ENCODE assay signal across 23 cellular contexts in genomic region chr14:45073480-45073879, GRCh38. TPM values are rescaled to one million over a fixed set of nuclear protein-coding genes. Genes with fewer than 3 reads are reported as not detected.
DNase-seq lines count a peak whose midpoint lies in the region; ATAC-seq, FAIRE-seq and TF ChIP-seq lines count a peak whose summit lies in the region.
"Had no signal": no experiment of that assay in that cellular context is flagged by ENCODE, and none has a peak within 500 bp of the region (broad histone marks: within the 10 kb centered on the region; RNA-seq: fewer than 3 reads in every experiment).

No MANE protein-coding gene starts in this region.

- TF ChIP-seq POLR2A in GM12878 (IDR thresholded peaks at IDR 0.05; ENCODE audit: low read depth, low read length): no peak

- no peak for TF ChIP-seq RAD21 in GM12878 (IDR thresholded peaks at IDR 0.05; ENCODE audit: insufficient read depth, low read depth, low read length)

- no peak for TF ChIP-seq CTCF in GM12878 (IDR thresholded peaks at IDR 0.05 in 2 of 3, conservative IDR thresholded peaks at IDR 0.05 in 1 of 3; ENCODE audit: control insufficient read depth in 2 of 3, extremely low read depth in 1 of 3, insufficient read depth in 1 of 3, low read depth in 3 of 3, low read length in 3 of 3)

- RAD21 ChIA-PET in GM12878 (lab: Charles Lee; ENCODE audit: unreplicated experiment): no interaction called here

- H3K4me3 ChIP-seq in GM12878 (no peak overlapping the region), small intestine (ENCODE audit: low read depth in 1 of 2, low read length in 2 of 2) (no peak overlapping the region)
- H3K4me3 ChIP-seq: A549; BLaER1 treated with 17β-estradiol and CSF1 and Interleukin-3, amounts not matched to agents 10 nM and 100 nM; HAP-1 had no signal

- intact Hi-C loops in left ventricle myocardium superior (cut with micrococcal nuclease) (no loop called here), cardiac septum (cut with DNase I) (no loop called here), GM12878 (cut with micrococcal nuclease; ENCODE audit: unreplicated experiment) (no loop called here)

- H3K9me3 ChIP-seq in GM12878 (replicated peaks; ENCODE audit: control insufficient read depth, insufficient read depth, low read length) (no peaks in the 10 kb centered on the region), small intestine (ENCODE audit: control insufficient read depth, low read depth) (no peaks in the 10 kb centered on the region)
- H3K9me3 ChIP-seq: A549; BE2C; BLaER1 treated with 17β-estradiol and CSF1 and Interleukin-3, amounts not matched to agents 10 nM and 100 nM; HAP-1 had no signal

- peaks cover 20% of the 10 kb centered on the region for H3K36me3 Mint-ChIP-seq in stimulated activated memory B cell treated with anti-CD40 and anti-IgM and Interleukin-4, amounts not matched to agents 10 μg/mL and 1 μg/mL and 100 μg/mL, for 72 hours

- no peak for DNase-seq in left ventricle myocardium superior
- no peak for DNase-seq in cardiac septum (ENCODE audit: low spot score)
- no peak for DNase-seq in GM12878 (ENCODE audit: low read depth, low spot score)
- no peak for DNase-seq in small intestine
- no peak for DNase-seq in KBM-7
- DNase-seq: 8988T; ACHN; AML-193; BE2C; CD4-positive, alpha-beta T cell; CD8-positive, alpha-beta memory T cell; DMS53; DMS79 treated with DMSO at 0.1 percent for 48 hours; GF-D8; GOT3; HFFc6 had no signal

- H3K27ac ChIP-seq in GM12878 (ENCODE audit: control insufficient read depth, insufficient read depth): no peak overlapping the region
- no peak overlapping the region for H3K27ac ChIP-seq in small intestine (ENCODE audit: low read depth in 1 of 2, low read length in 1 of 2)
- H3K27ac ChIP-seq: A549; BLaER1 treated with 17β-estradiol and CSF1 and Interleukin-3, amounts not matched to agents 10 nM and 100 nM had no signal

- H3K4me1 ChIP-seq in GM12878 (ENCODE audit: control insufficient read depth, insufficient read depth, low read length) (no peaks in the 10 kb centered on the region), small intestine (ENCODE audit: control insufficient read depth in 2 of 2, insufficient read depth in 1 of 2, low read depth in 1 of 2, low read length in 1 of 2) (no peaks in the 10 kb centered on the region)
- H3K4me1 ChIP-seq: A549; BE2C; BLaER1 treated with 17β-estradiol and CSF1 and Interleukin-3, amounts not matched to agents 10 nM and 100 nM had no signal

- SMC1A ChIA-PET in GM12878 (lab: Charles Lee; ENCODE audit: uncharacterized antibody, unreplicated experiment): interaction anchor here (1.9 kb wide), 1 partner anchor 10 kb away, joined by 4 read pairs; the partner anchor contains the start of gene PRPF39

- no peak overlapping the region for H3K9ac ChIP-seq in GM12878 (ENCODE audit: control insufficient read depth, insufficient read depth, low read length)
- H3K9ac ChIP-seq: BLaER1 treated with 17β-estradiol and CSF1 and Interleukin-3, amounts not matched to agents 10 nM and 100 nM had no signal

- FAIRE-seq in GM12878 (lab: Jason Lieb, UNC): peak; percentile 41
- FAIRE-seq in small intestine (lab: Jason Lieb, UNC): peak; percentile 5
- FAIRE-seq: GM12892, H54 had no signal

- no peaks in the 10 kb centered on the region for H4K20me1 ChIP-seq in GM12878 (ENCODE audit: control insufficient read depth, insufficient read depth)
- H4K20me1 ChIP-seq: BLaER1 treated with 17β-estradiol and CSF1 and Interleukin-3, amounts not matched to agents 10 nM and 100 nM had no signal

- in situ Hi-C loops in GM12878 (cut with MboI): no loop called here
- in situ Hi-C loops in KBM-7 (cut with MboI; ENCODE audit: low pct_unique_long_range_greater_than_20kb, low sequenced_read_pairs): no loop called here

- no peaks in the 10 kb centered on the region for H3K27me3 Mint-ChIP-seq in stimulated activated memory B cell treated with anti-CD40 and anti-IgM and Interleukin-4, amounts not matched to agents 10 μg/mL and 1 μg/mL and 100 μg/mL, for 72 hours
- H3K27me3 Mint-ChIP-seq: CD4-positive, alpha-beta T cell; CD8-positive, alpha-beta memory T cell had no signal

- H3K27ac Mint-ChIP-seq in stimulated activated memory B cell treated with anti-CD40 and anti-IgM and Interleukin-4, amounts not matched to agents 10 μg/mL and 1 μg/mL and 100 μg/mL, for 72 hours: no peak overlapping the region
- H3K27ac Mint-ChIP-seq: CD14-positive monocyte; CD4-positive, alpha-beta T cell; CD8-positive, alpha-beta memory T cell; HFFc6 had no signal

- ATAC-seq in left ventricle myocardium superior (peak; percentile 52), GM12878 (no peak)
- ATAC-seq in stimulated activated memory B cell treated with anti-CD40 and anti-IgM and Interleukin-4, amounts not matched to agents 10 μg/mL and 1 μg/mL and 100 μg/mL, for 72 hours: no peak
- ATAC-seq: A549 had no signal

- no peaks in the 10 kb centered on the region for H3K9me3 Mint-ChIP-seq in stimulated activated memory B cell treated with anti-CD40 and anti-IgM and Interleukin-4, amounts not matched to agents 10 μg/mL and 1 μg/mL and 100 μg/mL, for 72 hours
- H3K9me3 Mint-ChIP-seq: CD14-positive monocyte; CD4-positive, alpha-beta T cell; CD8-positive, alpha-beta memory T cell; HFFc6 had no signal

- TF ChIP-seq EP300 in GM12878 (IDR thresholded peaks at IDR 0.05; ENCODE audit: borderline replicate concordance in 1 of 2, control insufficient read depth in 1 of 2, low read depth in 2 of 2, low read length in 2 of 2): no peak

- TSS peak; percentile 44 for BruUV-seq in GM12878 (replicated peaks; lab: Mats Ljungman, UMichigan)

- 100% methylated on average over 2 of the region's 2 CpGs for WGBS in GM12878 (ENCODE audit: insufficient coverage, insufficient replicate concordance, low lambda C conversion rate, missing lambda C conversion rate)
- 96 to 98% (median 97%) methylated on average over 2 of the region's 2 CpGs for WGBS in small intestine, 3 donors

- no peaks in the 10 kb centered on the region; a peak in 2 of 4 replicates for H3K36me3 ChIP-seq in GM12878 (ENCODE audit: control insufficient read depth in 2 of 2, insufficient read depth in 2 of 2, low read length in 1 of 2)
- peaks cover 0 to under 1% of the 10 kb centered on the region in 2 donors for H3K36me3 ChIP-seq in small intestine (ENCODE audit: control insufficient read depth in 2 of 2, insufficient read depth in 2 of 2, low read length in 2 of 2)
- H3K36me3 ChIP-seq: HAP-1 had no signal

- H2AFZ ChIP-seq in GM12878 (ENCODE audit: control insufficient read depth, low read depth, low read length): no peak overlapping the region

- no peaks in the 10 kb centered on the region for H3K79me2 ChIP-seq in GM12878 (ENCODE audit: control insufficient read depth, insufficient read depth, low read length)

- no peak overlapping the region for H3K4me3 Mint-ChIP-seq in stimulated activated memory B cell treated with anti-CD40 and anti-IgM and Interleukin-4, amounts not matched to agents 10 μg/mL and 1 μg/mL and 100 μg/mL, for 72 hours
- H3K4me3 Mint-ChIP-seq: CD14-positive monocyte; CD4-positive, alpha-beta T cell; CD8-positive, alpha-beta memory T cell; HFFc6 had no signal

- H3K27me3 ChIP-seq in GM12878 (replicated peaks in 1 of 2; ENCODE audit: control insufficient read depth in 2 of 2, insufficient read depth in 2 of 2, low read length in 1 of 2) (no peaks in the 10 kb centered on the region), small intestine (ENCODE audit: control insufficient read depth in 2 of 2, insufficient read depth in 2 of 2, low read length in 2 of 2) (no peaks in the 10 kb centered on the region)
- H3K27me3 ChIP-seq: BE2C; BLaER1 treated with 17β-estradiol and CSF1 and Interleukin-3, amounts not matched to agents 10 nM and 100 nM had no signal

- H3K4me2 ChIP-seq in GM12878 (ENCODE audit: control insufficient read depth, insufficient read depth): no peak overlapping the region
- H3K4me2 ChIP-seq: A549; BLaER1 treated with 17β-estradiol and CSF1 and Interleukin-3, amounts not matched to agents 10 nM and 100 nM had no signal

- POLR2A ChIA-PET in GM12878 (lab: Charles Lee): interaction anchor here (0.9 kb wide), 1 partner anchor 14 kb away, joined by 4 read pairs; no protein-coding TSS in a partner anchor

- no peaks in the 10 kb centered on the region for H3K4me1 Mint-ChIP-seq in stimulated activated memory B cell treated with anti-CD40 and anti-IgM and Interleukin-4, amounts not matched to agents 10 μg/mL and 1 μg/mL and 100 μg/mL, for 72 hours
- H3K4me1 Mint-ChIP-seq: CD14-positive monocyte; CD8-positive, alpha-beta memory T cell had no signal

- CTCF ChIA-PET in GM12878 (lab: Yijun Ruan, JAX): no interaction called here

TF ChIP-seq in GM12878, 131 proteins besides CTCF, POLR2A, EP300 and RAD21 (continues in another document):
- TF ChIP-seq RAD51 (IDR thresholded peaks at IDR 0.05): no peak

RNA-seq across cellular contexts. Expression of gene PRPF39, which starts 10.4 kb away (rescaled TPM):
- 14.4 TPM for total RNA-seq in left ventricle myocardium superior
- total RNA-seq in cardiac septum: 14.3 TPM
- 237 and 261 TPM in 2 replicates for total RNA-seq in GM12878 (2013; cell fraction: nucleolus; rRNA removed)
- total RNA-seq in GM12878 (2014; rRNA removed): 34.6 and 46.8 TPM in 2 replicates
- 41.0 and 43.8 TPM in 2 replicates for total RNA-seq in GM12878 (2014; rRNA removed; fragmentation: Illumina TruSeq; extraction: Trizol)
- total RNA-seq in GM12878 (2021): 41.7 and 43.2 TPM in 2 replicates
- polyA plus RNA-seq in GM12878 (2011; ENCODE audit: low read depth): 12.4 TPM
- polyA plus RNA-seq in GM12878 (2011; rRNA removed): 91.7 and 114 TPM in 2 replicates
- 19.8 and 24.0 TPM in 2 replicates for polyA plus RNA-seq in GM12878 (2011; cell fraction: cytosol; rRNA removed)
- polyA plus RNA-seq in GM12878 (2011; cell fraction: nucleus; rRNA removed): 192 and 336 TPM in 2 replicates
- 22.6 and 30.5 TPM in 2 replicates for polyA plus RNA-seq in GM12878 (2012)
- polyA plus RNA-seq in GM12878 (2014; fragmentation: Illumina TruSeq; extraction: Trizol): 39.3 and 56.1 TPM in 2 replicates
- 10 to 100 TPM; 22.1 to 22.3 TPM for polyA plus RNA-seq in GM12878 (2014; fragmentation: Nextera tagmentation; extraction: Ambion mirVana)
- polyA plus RNA-seq in GM12878 (2014; rRNA removed): 43.7 and 43.8 TPM in 2 replicates
- 10 to 100 TPM; 32.7 to 33.7 TPM for polyA plus RNA-seq in GM12878 (2016; fragmentation: Nextera tagmentation; extraction: Ambion mirVana)
- polyA minus RNA-seq in GM12878 (2011; rRNA and poly(A)+ RNA removed): 61.7 and 78.6 TPM in 2 replicates
- polyA minus RNA-seq in GM12878 (2011; cell fraction: cytosol; rRNA and poly(A)+ RNA removed): 7.5 and 12.7 TPM in 2 replicates
- polyA minus RNA-seq in GM12878 (2011; cell fraction: nucleus; rRNA and poly(A)+ RNA removed): 168 and 210 TPM in 2 replicates
- polyA plus RNA-seq in small intestine: 10 to 100 TPM; 12.1 to 43.4 (median 20.5) TPM
